In the genomic region with DNA sequence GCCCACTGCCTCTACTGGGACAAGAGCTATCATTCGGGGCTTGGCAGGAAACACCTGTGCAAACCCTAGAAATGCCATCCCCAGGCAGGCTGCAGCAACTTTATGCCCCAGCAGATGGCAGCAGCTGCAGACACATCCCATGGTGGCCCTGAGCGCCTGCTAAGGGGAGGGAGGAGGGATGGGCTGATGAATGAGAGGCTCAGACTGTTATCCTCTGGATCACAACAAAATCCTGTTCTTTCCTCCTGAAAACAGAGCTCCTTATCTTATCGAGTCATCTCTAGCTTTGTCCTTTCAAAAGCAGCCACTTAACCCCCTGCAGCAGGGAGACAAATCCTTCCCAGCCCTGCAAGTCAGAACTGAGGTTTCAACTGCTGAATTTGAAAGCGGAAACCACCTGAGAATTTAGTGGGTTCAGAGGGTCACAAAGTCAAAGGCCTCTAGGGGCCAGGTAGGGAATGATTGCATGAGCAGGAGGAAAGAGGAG, we compare ENCODE assay signal across 8 cellular contexts.
A peak's percentile ranks its signal among the peaks of the same experiment; 100 is the strongest.
DNase-seq lines count a peak whose midpoint lies in the region; ATAC-seq lines count a peak whose summit lies in the region.

No MANE protein-coding gene starts in this region.

- DNase-seq in AG20443 (ENCODE audit: low spot score) (peak; percentile 90), NCI-H2171 treated with DMSO at 0.1 percent for 48 hours (lab: John Stamatoyannopoulos, UW) (peak; percentile 58), cerebellum (ENCODE audit: low spot score) (peak; percentile 49), left kidney (ENCODE audit: low read depth, low spot score) (peak; percentile 92)
- peak; percentile 72 to 79 for DNase-seq in activated CD4-positive, alpha-beta T cell treated with anti-CD3 and anti-CD28 coated beads for 4 hours
- peak; percentile 81 for DNase-seq in stimulated activated CD4-positive, alpha-beta T cell treated with anti-CD3 and anti-CD28 coated beads, Interleukin-4, amount 100 ng/mL, for 24 hours

- peak; percentile 81 for ATAC-seq in GM18870 (IDR thresholded peaks at IDR 0.05; ENCODE audit: unreplicated experiment)
- peak; percentile 87 for ATAC-seq in HG03095 (IDR thresholded peaks at IDR 0.05; ENCODE audit: unreplicated experiment)

Comparison
In these comparisons a context has a peak if more than half of its experiments do, and no peak if none do; other contexts are left out.
1. Peak in every context shown above with its lines: DNase-seq and ATAC-seq.